In genomic region chr2:23867449-23867848, GRCh38 we compare ENCODE assay signal across 16 cellular contexts.
"Had no signal": no experiment of that assay in that cellular context is flagged by ENCODE, and none has a peak within 500 bp of the region (broad histone marks: within the 10 kb centered on the region; RNA-seq: fewer than 3 reads in every experiment).

No MANE protein-coding gene starts in this region.

- H3K9me3 ChIP-seq: sigmoid colon, tibial nerve, uterus had no signal

- DNase-seq: activated naive CD4-positive, alpha-beta T cell; activated T-cell treated with anti-CD3 and anti-CD28 coated beads, Interleukin-2, amount 50 U/mL, for 4 hours; central memory CD4-positive, alpha-beta T cell; islet precursor cell; sigmoid colon; stimulated activated CD4-positive, alpha-beta T cell treated with anti-CD3 and anti-CD28 coated beads, Interleukin-1b, Interleukin-23, amount 100 ng/mL, for 48 hours; substantia nigra; T-helper 9 cell; uterus had no signal

- H3K36me3 ChIP-seq: uterus had no signal

- H3K9me3 Mint-ChIP-seq: activated T-cell treated with anti-CD3 and anti-CD28 coated beads, Interleukin-2, amount 50 U/mL, for 4 hours; brain had no signal

- H3K27me3 Mint-ChIP-seq: brain had no signal

- H3K4me1 ChIP-seq: parathyroid adenoma, sigmoid colon, tibial nerve, uterus had no signal

- H3K27ac ChIP-seq: coronary artery, parathyroid adenoma, sigmoid colon, SK-N-MC, tibial nerve, uterus had no signal

- ATAC-seq: esophagus mucosa had no signal

- H3K27ac Mint-ChIP-seq: brain had no signal

- H3K4me3 Mint-ChIP-seq: activated T-cell treated with anti-CD3 and anti-CD28 coated beads, Interleukin-2, amount 50 U/mL, for 4 hours; brain had no signal

- H3K4me1 Mint-ChIP-seq: brain had no signal

- H3K4me3 ChIP-seq: coronary artery, lung, sigmoid colon, SK-N-MC, tibial nerve, uterus had no signal
